Comparison of ENCODE assay signal across 8 cellular contexts in the genomic region with DNA sequence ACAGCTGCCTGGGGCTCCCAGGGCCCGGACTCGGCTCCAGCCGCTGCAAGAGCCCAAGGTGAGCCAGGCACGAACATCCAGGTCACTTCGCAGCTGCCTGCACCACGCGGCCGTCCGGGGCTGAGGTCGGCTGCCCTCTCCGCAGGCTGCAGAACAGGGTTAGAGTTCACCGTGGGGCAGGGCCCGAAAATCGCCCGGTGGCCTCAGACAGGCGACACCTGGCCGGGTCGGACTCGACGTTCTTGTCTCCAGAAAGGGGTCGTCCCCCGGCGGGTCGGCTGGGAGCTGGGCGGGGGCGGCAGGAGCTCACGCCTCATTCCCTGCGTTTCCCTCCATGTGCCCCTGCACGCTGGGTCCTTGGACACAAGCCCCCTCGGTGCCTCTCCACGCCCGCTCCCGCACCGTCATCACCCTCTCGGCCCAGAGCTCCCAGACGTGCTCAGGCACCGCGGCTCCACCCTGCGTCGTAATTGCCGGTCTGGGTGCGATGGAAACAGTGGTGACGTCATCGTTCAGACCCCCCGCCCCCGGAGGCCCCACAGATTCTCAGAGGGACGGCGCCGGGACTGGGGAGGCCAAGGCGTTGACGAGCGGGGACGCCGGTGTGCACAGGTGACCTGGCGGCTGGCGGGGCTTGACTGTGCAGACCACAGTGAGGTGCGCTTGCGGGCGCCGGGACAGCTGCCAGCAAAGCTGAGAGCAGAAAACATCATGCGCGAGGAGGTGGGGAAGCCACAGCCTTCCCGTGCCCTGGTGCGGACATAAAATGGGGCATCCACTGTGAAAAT. TPM values are rescaled to one million over a fixed set of nuclear protein-coding genes. Genes with fewer than 3 reads are reported as not detected.
DNase-seq lines count a peak whose midpoint lies in the region; ATAC-seq and TF ChIP-seq lines count a peak whose summit lies in the region.

No MANE protein-coding gene starts in this region.

- peak overlapping the region; percentile 16; the same call in 1 of the 2 replicates for H3K4me3 ChIP-seq in BJ (ENCODE audit: low read depth, low read length)
- no peak overlapping the region for H3K4me3 ChIP-seq in Karpas-422 (ENCODE audit: low read length)
- H3K4me3 ChIP-seq in parathyroid adenoma (ENCODE audit: low read depth, low read length): peak overlapping the region; percentile 35

- no peak for TF ChIP-seq CTCF in BJ (IDR thresholded peaks at IDR 0.05; ENCODE audit: insufficient read depth, low read depth, low read length)
- TF ChIP-seq CTCF in parathyroid adenoma (IDR thresholded peaks at IDR 0.05): no peak

- H3K27ac ChIP-seq in Karpas-422 (ENCODE audit: low read length) (no peak overlapping the region), parathyroid adenoma (no peak overlapping the region)

- intact Hi-C loops in activated CD4-positive, alpha-beta T cell treated with anti-CD3 and anti-CD28 coated beads for 36 hours (cut with DNase I, micrococcal nuclease): no loop called here

- H3K9ac ChIP-seq in Karpas-422 (ENCODE audit: low read length) (no peak overlapping the region), parathyroid adenoma (no peak overlapping the region)

- peaks cover 5% of the 10 kb centered on the region for H3K36me3 ChIP-seq in BJ (ENCODE audit: control insufficient read depth, insufficient read depth, low read length)
- H3K36me3 ChIP-seq in Karpas-422 (ENCODE audit: insufficient read depth, low read length): 0 out of 2 replicates have a peak, but pooled peaks cover 9% of the 10 kb centered on the region
- H3K36me3 ChIP-seq in parathyroid adenoma (ENCODE audit: control insufficient read depth, insufficient read depth, low read length): no peaks in the 10 kb centered on the region

- H2AFZ ChIP-seq in Karpas-422 (ENCODE audit: low read length) (no peak overlapping the region), parathyroid adenoma (no peak overlapping the region)

- H3K27me3 ChIP-seq in BJ (ENCODE audit: control insufficient read depth, insufficient read depth, low read length) (peaks cover 18% of the 10 kb centered on the region), Karpas-422 (ENCODE audit: low read length) (no peaks in the 10 kb centered on the region), parathyroid adenoma (ENCODE audit: control insufficient read depth, insufficient read depth, low read length) (peaks cover 3% of the 10 kb centered on the region)

- peaks cover 5% of the 10 kb centered on the region for H3K36me3 Mint-ChIP-seq in activated CD4-positive, alpha-beta T cell treated with anti-CD3 and anti-CD28 coated beads for 36 hours (ENCODE audit: low read depth)

- H3K4me2 ChIP-seq in Karpas-422 (ENCODE audit: low read depth, low read length, poor library complexity, severe bottlenecking) (no peak overlapping the region), parathyroid adenoma (ENCODE audit: low read length) (peak overlapping the region; percentile 59)

- H3K9me3 Mint-ChIP-seq in activated CD4-positive, alpha-beta T cell treated with anti-CD3 and anti-CD28 coated beads for 36 hours (ENCODE audit: low read depth): no peaks in the 10 kb centered on the region

- peak; percentile 54 for ATAC-seq in activated CD4-positive, alpha-beta T cell treated with anti-CD3 and anti-CD28 coated beads for 36 hours
- no peak for ATAC-seq in GM19395 (IDR thresholded peaks at IDR 0.05; ENCODE audit: unreplicated experiment)

- H3K4me1 Mint-ChIP-seq in activated CD4-positive, alpha-beta T cell treated with anti-CD3 and anti-CD28 coated beads for 36 hours: peaks cover 8% of the 10 kb centered on the region

- no peak overlapping the region for H3K27ac Mint-ChIP-seq in activated CD4-positive, alpha-beta T cell treated with anti-CD3 and anti-CD28 coated beads for 36 hours

- DNase-seq in BJ (ENCODE audit: low read depth) (no peak), Karpas-422 (peak; percentile 66), cerebellum (ENCODE audit: low spot score) (peak; percentile 38), NOMO-1 (lab: John Stamatoyannopoulos, UW; ENCODE audit: unreplicated experiment in 2 of 2) (no peak), GOT3 (lab: John Stamatoyannopoulos, UW) (no peak)
- peak; percentile 84 for DNase-seq in activated CD4-positive, alpha-beta T cell treated with anti-CD3 and anti-CD28 coated beads for 36 hours

- H3K4me1 ChIP-seq in Karpas-422 (ENCODE audit: low read length) (no peaks in the 10 kb centered on the region), parathyroid adenoma (peaks cover 4% of the 10 kb centered on the region)

- H3K9me2 ChIP-seq in Karpas-422 (replicated peaks; ENCODE audit: insufficient read depth, low read length): no peaks in the 10 kb centered on the region

- no peaks in the 10 kb centered on the region for H3K79me2 ChIP-seq in Karpas-422 (ENCODE audit: low read length)
- no peaks in the 10 kb centered on the region for H3K79me2 ChIP-seq in parathyroid adenoma

- CTCF ChIA-PET in BJ (lab: Yijun Ruan, JAX): interaction anchor here (0.9 to 1.5 kb wide), 6 partner anchors 12 to 133 kb away, joined by 3 to 6 read pairs (median 4); partner anchors contain the start of gene WDR18
- CTCF ChIA-PET in activated CD4-positive, alpha-beta T cell treated with anti-CD3 and anti-CD28 coated beads for 36 hours (lab: Charles Lee): interaction anchor here (0.6 to 2.3 kb wide), 5 partner anchors 9 to 133 kb away, joined by 3 to 8 read pairs (median 4); partner anchors contain the start of gene WDR18

- peak overlapping the region; percentile 44 for H3K4me3 Mint-ChIP-seq in activated CD4-positive, alpha-beta T cell treated with anti-CD3 and anti-CD28 coated beads for 36 hours

- POLR2A ChIA-PET in BJ (lab: Charles Lee): no interaction called here
- POLR2A ChIA-PET in activated CD4-positive, alpha-beta T cell treated with anti-CD3 and anti-CD28 coated beads for 36 hours (lab: Charles Lee): interaction anchor here (0.6 kb wide), 1 partner anchor 25 kb away, joined by 3 read pairs; the partner anchor contains the start of gene RNU6-2

- H4K20me1 ChIP-seq in Karpas-422 (ENCODE audit: insufficient read depth, low read depth, low read length): peaks cover 21% of the 10 kb centered on the region; the same call in 1 of the 2 replicates

- H3K9me3 ChIP-seq in Karpas-422 (ENCODE audit: low read length) (no peaks in the 10 kb centered on the region), parathyroid adenoma (ENCODE audit: control insufficient read depth, low read length) (no peaks in the 10 kb centered on the region)

- H3K27me3 Mint-ChIP-seq in activated CD4-positive, alpha-beta T cell treated with anti-CD3 and anti-CD28 coated beads for 36 hours: peaks cover 14% of the 10 kb centered on the region

RNA-seq across cellular contexts. Expression of gene GRIN3B, which starts 4.0 kb away (rescaled TPM):
- polyA plus RNA-seq in BJ (2011; rRNA removed): 0.28 and 0.32 TPM in 2 replicates
- 0.38 TPM in 1 of 2 replicates, not detected in the other for polyA minus RNA-seq in BJ (2011; rRNA and poly(A)+ RNA removed)
- 1.4 TPM in 1 of 2 replicates, not detected in the other for total RNA-seq in Karpas-422 (2014; rRNA removed; shearing (Covaris generic); ENCODE audit: low replicate concordance)
- total RNA-seq in activated CD4-positive, alpha-beta T cell treated with anti-CD3 and anti-CD28 coated beads for 36 hours: under 1 TPM in 1 of 2 experiments, not detected in 1; 0.09 TPM
- total RNA-seq in cerebellum: not detected

RNA-seq across cellular contexts. Expression of gene WDR18, which starts 12.1 kb away (rescaled TPM):
- 28.1 and 44.3 TPM in 2 replicates for polyA plus RNA-seq in BJ (2011; rRNA removed)
- 25.1 and 40.3 TPM in 2 replicates for polyA minus RNA-seq in BJ (2011; rRNA and poly(A)+ RNA removed)
- total RNA-seq in Karpas-422 (2014; rRNA removed; shearing (Covaris generic); ENCODE audit: low replicate concordance): 41.1 and 87.2 TPM in 2 replicates
- total RNA-seq in activated CD4-positive, alpha-beta T cell treated with anti-CD3 and anti-CD28 coated beads for 36 hours: 10 to 100 TPM; 71.6 to 87.8 TPM
- 30.9 TPM for total RNA-seq in cerebellum

RNA-seq across cellular contexts. Expression of gene TMEM259, which starts 24.7 kb away (rescaled TPM):
- 69.2 and 111 TPM in 2 replicates for polyA plus RNA-seq in BJ (2011; rRNA removed)
- polyA minus RNA-seq in BJ (2011; rRNA and poly(A)+ RNA removed): 42.4 and 68.8 TPM in 2 replicates
- 133 and 167 TPM in 2 replicates for total RNA-seq in Karpas-422 (2014; rRNA removed; shearing (Covaris generic); ENCODE audit: low replicate concordance)
- total RNA-seq in activated CD4-positive, alpha-beta T cell treated with anti-CD3 and anti-CD28 coated beads for 36 hours: 100 to 1,000 TPM; 106 to 128 TPM
- 37.5 TPM for total RNA-seq in cerebellum

RNA-seq across cellular contexts. Expression of gene RNU6-2, which starts 25.1 kb away (rescaled TPM):
- not detected in 2 replicates for polyA plus RNA-seq in BJ (2011; rRNA removed)
- not detected in 2 replicates for polyA minus RNA-seq in BJ (2011; rRNA and poly(A)+ RNA removed)
- total RNA-seq in Karpas-422 (2014; rRNA removed; shearing (Covaris generic); ENCODE audit: low replicate concordance): not detected in 2 replicates
- not detected for total RNA-seq in activated CD4-positive, alpha-beta T cell treated with anti-CD3 and anti-CD28 coated beads for 36 hours
- total RNA-seq in cerebellum: not detected

RNA-seq across cellular contexts. Expression of gene CNN2, which starts 30.2 kb away (rescaled TPM):
- 315 and 529 TPM in 2 replicates for polyA plus RNA-seq in BJ (2011; rRNA removed)
- polyA minus RNA-seq in BJ (2011; rRNA and poly(A)+ RNA removed): 851 and 853 TPM in 2 replicates
- 88.6 and 97.9 TPM in 2 replicates for total RNA-seq in Karpas-422 (2014; rRNA removed; shearing (Covaris generic); ENCODE audit: low replicate concordance)
- total RNA-seq in activated CD4-positive, alpha-beta T cell treated with anti-CD3 and anti-CD28 coated beads for 36 hours: 100 to 1,000 TPM; 108 to 130 TPM
- 12.2 TPM for total RNA-seq in cerebellum

Comparison
In these comparisons a context has a peak if more than half of its experiments do, and no peak if none do; other contexts are left out.
1. DNase-seq: peak in Karpas-422 (single experiment), activated CD4-positive, alpha-beta T cell treated with anti-CD3 and anti-CD28 coated beads for 36 hours (single experiment) and cerebellum (single experiment); none in BJ (single experiment), NOMO-1 (0 of 2) and GOT3 (single experiment).